ENCODE assay signal across 1 cellular context in genomic region chr15:43702701-43703433, GRCh38.
A peak's percentile ranks its signal among the peaks of the same experiment; 100 is the strongest.
TF ChIP-seq lines count a peak whose summit lies in the region.

No MANE protein-coding gene starts in this region.

TF ChIP-seq in HepG2, 621 proteins besides CTCF, POLR2A, EP300 and RAD21:
- TF ChIP-seq ZNF644 (CRISPR knock-in tag; IDR thresholded peaks at IDR 0.05; ENCODE audit: low read depth) (no peak), MAFK (conservative IDR thresholded peaks at IDR 0.05 in 1 of 2, IDR thresholded peaks at IDR 0.05 in 1 of 2; ENCODE audit: low read length in 2 of 2) (peak; percentile 48 to 75; a peak in 3 of 4 replicates), MAFF (IDR thresholded peaks at IDR 0.05; ENCODE audit: low read depth, low read length) (peak; percentile 68)
